9 cellular contexts compared by ENCODE assay signal in the genomic region with DNA sequence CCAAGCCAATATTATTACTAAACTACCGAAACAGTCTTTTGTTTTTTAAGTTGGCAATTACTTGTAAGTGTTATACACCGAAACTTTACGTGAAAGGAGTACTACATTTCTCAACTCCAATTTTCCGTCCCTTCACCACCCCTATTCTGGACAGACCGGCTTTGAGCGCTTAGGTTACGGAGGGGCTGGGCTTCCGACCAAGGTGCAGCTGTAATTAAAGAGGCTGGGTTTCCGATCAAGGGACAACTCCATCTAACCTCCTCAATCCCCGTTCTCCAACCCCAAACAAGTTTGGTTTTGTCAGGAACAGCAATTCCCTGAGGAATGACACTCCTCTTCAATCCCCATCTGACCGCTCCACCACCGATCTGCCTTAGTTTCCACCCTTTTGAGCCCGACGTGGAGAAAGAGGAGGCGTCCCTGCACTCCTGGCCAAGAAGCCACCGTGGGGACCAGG. TPM values are rescaled to one million over a fixed set of nuclear protein-coding genes. Genes with fewer than 3 reads are reported as not detected.
A peak's percentile ranks its signal among the peaks of the same experiment; 100 is the strongest.
DNase-seq lines count a peak whose midpoint lies in the region; ATAC-seq, FAIRE-seq and TF ChIP-seq lines count a peak whose summit lies in the region.
"Had no signal": no experiment of that assay in that cellular context is flagged by ENCODE, and none has a peak within 500 bp of the region (broad histone marks: within the 10 kb centered on the region; RNA-seq: fewer than 3 reads in every experiment).

No MANE protein-coding gene starts in this region.

- H3K9me3 ChIP-seq in A549 (no peaks in the 10 kb centered on the region), Panc1 (ENCODE audit: control insufficient read depth, insufficient read depth, low read depth, low read length) (no peaks in the 10 kb centered on the region), right lobe of liver (no peaks in the 10 kb centered on the region)

- CTCF ChIA-PET in A549 (lab: Yijun Ruan, JAX) (no interaction called here), Panc1 (lab: Charles Lee) (no interaction called here)

- DNase-seq in A549 (ENCODE audit: low read depth in 1 of 2, low spot score in 1 of 2) (peak in 1 of 2 experiments; percentile 33), Panc1 (ENCODE audit: low read depth, low spot score) (no peak), caudate nucleus (lab: John Stamatoyannopoulos, UW) (peak in 4 of 61 donors; percentile 17 to 57 (median 41)), right lobe of liver (no peak), NOMO-1 treated with DMSO at 0.1 percent for 48 hours (lab: John Stamatoyannopoulos, UW; ENCODE audit: unreplicated experiment) (no peak)
- peak; percentile 32 for DNase-seq in stimulated activated naive CD8-positive, alpha-beta T cell treated with anti-CD3 and anti-CD28 coated beads, Interleukin-15, Interleukin-2, amounts not matched to agents 100 U/mL and 50 U/mL, for 24 hours

- intact Hi-C loops in Panc1 (cut with micrococcal nuclease; ENCODE audit: unreplicated experiment), result no loop called here
- intact Hi-C loops in right lobe of liver (cut with DNase I), result no loop called here

- H3K27me3 ChIP-seq in Panc1 (ENCODE audit: control insufficient read depth, insufficient read depth, low read length), result no peaks in the 10 kb centered on the region
- no peaks in the 10 kb centered on the region for H3K27me3 ChIP-seq in right lobe of liver

- no peak for FAIRE-seq in A549 (lab: Jason Lieb, UNC)
- FAIRE-seq: islet of Langerhans had no signal

- no peak for TF ChIP-seq POLR2A in A549 (IDR thresholded peaks at IDR 0.05; ENCODE audit: low read length)
- TF ChIP-seq POLR2A in right lobe of liver (IDR thresholded peaks at IDR 0.05), result no peak

- POLR2A ChIA-PET in A549 (lab: Yijun Ruan, JAX), result interaction anchor here (1.3 kb wide), 1 partner anchor 52 kb away, joined by 5 read pairs; no protein-coding TSS in a partner anchor
- POLR2A ChIA-PET in Panc1 (lab: Charles Lee), result no interaction called here

- no TSS peak for BruUV-seq in Panc1 (replicated peaks; lab: Mats Ljungman, UMichigan)

- no peak for TF ChIP-seq CTCF in A549 (IDR thresholded peaks at IDR 0.05)
- no peak for TF ChIP-seq CTCF in Panc1 (IDR thresholded peaks at IDR 0.05)
- no peak for TF ChIP-seq CTCF in right lobe of liver (IDR thresholded peaks at IDR 0.05)

- WGBS in A549 (ENCODE audit: missing lambda C conversion rate), result under 1% methylated on average over 16 of the region's 16 CpGs
- WGBS in right lobe of liver (ENCODE audit: insufficient coverage, low coverage, low lambda C conversion rate, missing lambda C conversion rate), result 2% methylated on average over 14 of the region's 16 CpGs

- H3K36me3 ChIP-seq in Panc1 (ENCODE audit: control insufficient read depth, insufficient read depth, low read length) (peaks cover 9% of the 10 kb centered on the region), right lobe of liver (no peaks in the 10 kb centered on the region)

- in situ Hi-C loops in Panc1 (cut with HindIII; ENCODE audit: low pct_unique_long_range_greater_than_20kb, low sequenced_read_pairs), result no loop called here

- no peak for TF ChIP-seq RAD21 in A549 (conservative IDR thresholded peaks at IDR 0.05 in 1 of 2, IDR thresholded peaks at IDR 0.05 in 1 of 2)

- peak in 1 of 2 experiments; percentile 42; a peak in 3 of 6 replicates for ATAC-seq in A549
- peak; percentile 12 for ATAC-seq in GM19455 (IDR thresholded peaks at IDR 0.05; ENCODE audit: unreplicated experiment)
- peak; percentile 61 for ATAC-seq in Panc1
- peak; percentile 34 to 58 (median 46) for ATAC-seq in right lobe of liver
- peak; percentile 28 for ATAC-seq in stimulated activated naive CD8-positive, alpha-beta T cell treated with anti-CD3 and anti-CD28 coated beads, Interleukin-15, Interleukin-2, amounts not matched to agents 100 U/mL and 50 U/mL, for 24 hours
- ATAC-seq in GM19351 (IDR thresholded peaks at IDR 0.05; ENCODE audit: unreplicated experiment), result no peak

- peak overlapping the region; percentile 89 to 98 for H3K27ac ChIP-seq in A549
- peak overlapping the region; percentile 84 for H3K27ac ChIP-seq in Panc1 (ENCODE audit: low read length)
- H3K27ac ChIP-seq in caudate nucleus (ENCODE audit: low read depth, low read length), result peak overlapping the region; percentile 83
- peak overlapping the region; percentile 97 to 98 (median 97) for H3K27ac ChIP-seq in right lobe of liver

- no peak for TF ChIP-seq EP300 in A549 (IDR thresholded peaks at IDR 0.05)

- peaks cover 30% of the 10 kb centered on the region for H3K4me1 ChIP-seq in A549
- H3K4me1 ChIP-seq in Panc1 (ENCODE audit: control insufficient read depth, insufficient read depth, low read length), result peaks cover 22% of the 10 kb centered on the region
- peaks cover 0 to 29% (median 4%) of the 10 kb centered on the region in 4 donors for H3K4me1 ChIP-seq in right lobe of liver

- H3K4me3 ChIP-seq in A549 (peak overlapping the region; percentile 74), Panc1 (ENCODE audit: low read depth in 2 of 2, low read length in 2 of 2) (peak overlapping the region; percentile 71 to 89), right lobe of liver (peak overlapping the region; percentile 90 to 99 (median 95))

- H3K4me2 ChIP-seq in A549, result peak overlapping the region; percentile 76

TF ChIP-seq in A549, 52 proteins besides CTCF, POLR2A, EP300 and RAD21:
- TF ChIP-seq HOXB13 (CRISPR knock-in tag; IDR thresholded peaks at IDR 0.05; ENCODE audit: low read depth) (no peak), ZNF302 (CRISPR knock-in tag; IDR thresholded peaks at IDR 0.05) (no peak), ESRRA (IDR thresholded peaks at IDR 0.05; ENCODE audit: borderline replicate concordance, low read length) (no peak), ZFP36 (IDR thresholded peaks at IDR 0.05; ENCODE audit: borderline replicate concordance, partially characterized antibody) (no peak), TFCP2L1 (CRISPR knock-in tag; IDR thresholded peaks at IDR 0.05) (no peak), HOXA7 (CRISPR knock-in tag; IDR thresholded peaks at IDR 0.05) (no peak), NFE2L2 (conservative IDR thresholded peaks at IDR 0.05; ENCODE audit: low read length) (no peak), CHD2 (IDR thresholded peaks at IDR 0.05; ENCODE audit: low read length, partially characterized antibody) (no peak), MYC (IDR thresholded peaks at IDR 0.05; ENCODE audit: borderline replicate concordance, low read length) (no peak), TP53 (CRISPR knock-in tag; IDR thresholded peaks at IDR 0.05) (no peak), NR3C1 (IDR thresholded peaks at IDR 0.05) (no peak), SREBF2 (IDR thresholded peaks at IDR 0.05) (no peak), RNF2 (IDR thresholded peaks at IDR 0.05; ENCODE audit: borderline replicate concordance, low read depth) (no peak)
- TF ChIP-seq, protein P1, sequence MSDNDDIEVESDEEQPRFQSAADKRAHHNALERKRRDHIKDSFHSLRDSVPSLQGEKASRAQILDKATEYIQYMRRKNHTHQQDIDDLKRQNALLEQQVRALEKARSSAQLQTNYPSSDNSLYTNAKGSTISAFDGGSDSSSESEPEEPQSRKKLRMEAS (IDR thresholded peaks at IDR 0.05), result no peak
- TF ChIP-seq, protein P2, sequence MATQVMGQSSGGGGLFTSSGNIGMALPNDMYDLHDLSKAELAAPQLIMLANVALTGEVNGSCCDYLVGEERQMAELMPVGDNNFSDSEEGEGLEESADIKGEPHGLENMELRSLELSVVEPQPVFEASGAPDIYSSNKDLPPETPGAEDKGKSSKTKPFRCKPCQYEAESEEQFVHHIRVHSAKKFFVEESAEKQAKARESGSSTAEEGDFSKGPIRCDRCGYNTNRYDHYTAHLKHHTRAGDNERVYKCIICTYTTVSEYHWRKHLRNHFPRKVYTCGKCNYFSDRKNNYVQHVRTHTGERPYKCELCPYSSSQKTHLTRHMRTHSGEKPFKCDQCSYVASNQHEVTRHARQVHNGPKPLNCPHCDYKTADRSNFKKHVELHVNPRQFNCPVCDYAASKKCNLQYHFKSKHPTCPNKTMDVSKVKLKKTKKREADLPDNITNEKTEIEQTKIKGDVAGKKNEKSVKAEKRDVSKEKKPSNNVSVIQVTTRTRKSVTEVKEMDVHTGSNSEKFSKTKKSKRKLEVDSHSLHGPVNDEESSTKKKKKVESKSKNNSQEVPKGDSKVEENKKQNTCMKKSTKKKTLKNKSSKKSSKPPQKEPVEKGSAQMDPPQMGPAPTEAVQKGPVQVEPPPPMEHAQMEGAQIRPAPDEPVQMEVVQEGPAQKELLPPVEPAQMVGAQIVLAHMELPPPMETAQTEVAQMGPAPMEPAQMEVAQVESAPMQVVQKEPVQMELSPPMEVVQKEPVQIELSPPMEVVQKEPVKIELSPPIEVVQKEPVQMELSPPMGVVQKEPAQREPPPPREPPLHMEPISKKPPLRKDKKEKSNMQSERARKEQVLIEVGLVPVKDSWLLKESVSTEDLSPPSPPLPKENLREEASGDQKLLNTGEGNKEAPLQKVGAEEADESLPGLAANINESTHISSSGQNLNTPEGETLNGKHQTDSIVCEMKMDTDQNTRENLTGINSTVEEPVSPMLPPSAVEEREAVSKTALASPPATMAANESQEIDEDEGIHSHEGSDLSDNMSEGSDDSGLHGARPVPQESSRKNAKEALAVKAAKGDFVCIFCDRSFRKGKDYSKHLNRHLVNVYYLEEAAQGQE (IDR thresholded peaks at IDR 0.05), result no peak
- TF ChIP-seq, protein P3, sequence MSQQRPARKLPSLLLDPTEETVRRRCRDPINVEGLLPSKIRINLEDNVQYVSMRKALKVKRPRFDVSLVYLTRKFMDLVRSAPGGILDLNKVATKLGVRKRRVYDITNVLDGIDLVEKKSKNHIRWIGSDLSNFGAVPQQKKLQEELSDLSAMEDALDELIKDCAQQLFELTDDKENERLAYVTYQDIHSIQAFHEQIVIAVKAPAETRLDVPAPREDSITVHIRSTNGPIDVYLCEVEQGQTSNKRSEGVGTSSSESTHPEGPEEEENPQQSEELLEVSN (IDR thresholded peaks at IDR 0.05; ENCODE audit: borderline replicate concordance, low read depth), result no peak

RNA-seq across cellular contexts. Expression of a gene that starts 0.6 kb away (rescaled TPM):
- polyA plus RNA-seq in A549 (2011; rRNA removed), result 26.0 and 27.0 TPM in 2 replicates
- 3.4 and 3.9 TPM in 2 replicates for polyA plus RNA-seq in A549 (2012; cell fraction: cytosol; rRNA removed)
- 2.7 and 4.1 TPM in 2 replicates for polyA plus RNA-seq in A549 (2012; cell fraction: nucleus; rRNA removed)
- 12.1 to 12.7 TPM (median 12.4 TPM) in 3 replicates for polyA plus RNA-seq in A549 (2017; fragmentation: RNase III; extraction: RNeasy Plus Mini Kit Qiagen cat#74134 plus additional on column Dnase treatment)
- polyA minus RNA-seq in A549 (2011; rRNA and poly(A)+ RNA removed), result 17.2 and 20.4 TPM in 2 replicates
- 12.5 TPM for total RNA-seq in Panc1 (2021; ENCODE audit: unreplicated experiment)
- 5.4 TPM for polyA plus RNA-seq in Panc1 (2012; ENCODE audit: insufficient read length)
- 10 to 100 TPM; 22.5 to 46.7 (median 31.6) TPM for total RNA-seq in right lobe of liver
